ENCODE assay signal across 8 cellular contexts in genomic region chr9:129109504-129109903, GRCh38. TPM values are rescaled to one million over a fixed set of nuclear protein-coding genes. Genes with fewer than 3 reads are reported as not detected.
DNase-seq lines count a peak whose midpoint lies in the region; ATAC-seq and TF ChIP-seq lines count a peak whose summit lies in the region.

No MANE protein-coding gene starts in this region.

- no peak for TF ChIP-seq CTCF in foreskin keratinocyte (conservative IDR thresholded peaks at IDR 0.05)

- no peak overlapping the region for H3K27ac ChIP-seq in foreskin keratinocyte

- H3K4me3 ChIP-seq in skeletal muscle cell (ENCODE audit: low read depth, low read length) = peak overlapping the region; percentile 89

- DNase-seq in activated T-cell treated with anti-CD3 and anti-CD28 coated beads for 48 hours (ENCODE audit: low read depth) = peak; percentile 12
- DNase-seq in activated T-cell treated with anti-CD3 and anti-CD28 coated beads for 4 hours = no peak
- peak; percentile 27 for DNase-seq in activated CD4-positive, alpha-beta T cell treated with anti-CD3 and anti-CD28 coated beads, Interleukin-2, amount 10 ng/mL, durations not matched to agents 7 days and 5 days
- peak in 1 of 2 donors; percentile 30 for DNase-seq in foreskin keratinocyte
- no peak for DNase-seq in skeletal muscle cell (ENCODE audit: low read depth)
- DNase-seq in NK-92 treated with Interleukin-12 subunit alpha and Interleukin-12 subunit beta, amount 100 ng/mL, for 24 hours (lab: John Stamatoyannopoulos, UW) = no peak
- DNase-seq in NCI-H146 (lab: John Stamatoyannopoulos, UW) = no peak

- ATAC-seq in foreskin keratinocyte (peak; percentile 37), HG02763 (IDR thresholded peaks at IDR 0.05; ENCODE audit: unreplicated experiment) (no peak)

- no peaks in the 10 kb centered on the region for H3K9me3 Mint-ChIP-seq in activated CD4-positive, alpha-beta T cell treated with anti-CD3 and anti-CD28 coated beads, Interleukin-2, amount 10 ng/mL, durations not matched to agents 7 days and 5 days

- peak overlapping the region; percentile 15 for H3K27ac Mint-ChIP-seq in activated CD4-positive, alpha-beta T cell treated with anti-CD3 and anti-CD28 coated beads, Interleukin-2, amount 10 ng/mL, durations not matched to agents 7 days and 5 days

- CTCF ChIA-PET in activated CD4-positive, alpha-beta T cell treated with anti-CD3 and anti-CD28 coated beads, Interleukin-2, amount 10 ng/mL, durations not matched to agents 7 days and 5 days (lab: Charles Lee) = interaction anchor here (0.7 to 1.1 kb wide), 2 partner anchors 66 to 85 kb away, joined by 4 read pairs; no protein-coding TSS in a partner anchor

- H3K4me1 Mint-ChIP-seq in activated CD4-positive, alpha-beta T cell treated with anti-CD3 and anti-CD28 coated beads, Interleukin-2, amount 10 ng/mL, durations not matched to agents 7 days and 5 days = peaks cover 32% of the 10 kb centered on the region

- H3K4me3 Mint-ChIP-seq in activated CD4-positive, alpha-beta T cell treated with anti-CD3 and anti-CD28 coated beads, Interleukin-2, amount 10 ng/mL, durations not matched to agents 7 days and 5 days = peak overlapping the region; percentile 97

- H3K36me3 Mint-ChIP-seq in activated CD4-positive, alpha-beta T cell treated with anti-CD3 and anti-CD28 coated beads, Interleukin-2, amount 10 ng/mL, durations not matched to agents 7 days and 5 days (ENCODE audit: low read depth) = no peaks in the 10 kb centered on the region

- POLR2A ChIA-PET in activated CD4-positive, alpha-beta T cell treated with anti-CD3 and anti-CD28 coated beads, Interleukin-2, amount 10 ng/mL, durations not matched to agents 7 days and 5 days (lab: Charles Lee) = no interaction called here

- peaks cover 2% of the 10 kb centered on the region for H3K4me1 ChIP-seq in foreskin keratinocyte

- H3K27me3 Mint-ChIP-seq in activated CD4-positive, alpha-beta T cell treated with anti-CD3 and anti-CD28 coated beads, Interleukin-2, amount 10 ng/mL, durations not matched to agents 7 days and 5 days = no peaks in the 10 kb centered on the region

- peaks cover 15% of the 10 kb centered on the region for H3K27me3 ChIP-seq in foreskin keratinocyte

RNA-seq across cellular contexts. Expression of gene CRAT, which starts 1.1 kb away (rescaled TPM):
- 10 to 100 TPM; 20.4 to 25.2 TPM for total RNA-seq in activated CD4-positive, alpha-beta T cell treated with anti-CD3 and anti-CD28 coated beads, Interleukin-2, amount 10 ng/mL, durations not matched to agents 7 days and 5 days
- total RNA-seq in foreskin keratinocyte = 9.0 and 9.6 TPM in 2 replicates
- polyA plus RNA-seq in foreskin keratinocyte = 10.1 and 10.9 TPM in 2 replicates

RNA-seq across cellular contexts. Expression of gene PTPA, which starts 1.7 kb away (rescaled TPM):
- total RNA-seq in activated CD4-positive, alpha-beta T cell treated with anti-CD3 and anti-CD28 coated beads, Interleukin-2, amount 10 ng/mL, durations not matched to agents 7 days and 5 days = 100 to 1,000 TPM in 1 of 2 experiments, 10 to 100 TPM in 1; 96.4 to 111 TPM
- total RNA-seq in foreskin keratinocyte = 106 and 109 TPM in 2 replicates
- polyA plus RNA-seq in foreskin keratinocyte = 119 and 126 TPM in 2 replicates

RNA-seq across cellular contexts. Expression of gene DOLPP1, which starts 28.6 kb away (rescaled TPM):
- 10 to 100 TPM; 19.5 to 19.6 TPM for total RNA-seq in activated CD4-positive, alpha-beta T cell treated with anti-CD3 and anti-CD28 coated beads, Interleukin-2, amount 10 ng/mL, durations not matched to agents 7 days and 5 days
- total RNA-seq in foreskin keratinocyte = 18.4 and 20.2 TPM in 2 replicates
- polyA plus RNA-seq in foreskin keratinocyte = 17.9 and 21.0 TPM in 2 replicates

Comparison
In these comparisons a context has a peak if more than half of its experiments do, and no peak if none do; other contexts are left out.
1. DNase-seq: peak in activated T-cell treated with anti-CD3 and anti-CD28 coated beads for 48 hours (single experiment) and activated CD4-positive, alpha-beta T cell treated with anti-CD3 and anti-CD28 coated beads, Interleukin-2, amount 10 ng/mL, durations not matched to agents 7 days and 5 days (single experiment); none in activated T-cell treated with anti-CD3 and anti-CD28 coated beads for 4 hours (single experiment), skeletal muscle cell (single experiment), NK-92 treated with Interleukin-12 subunit alpha and Interleukin-12 subunit beta, amount 100 ng/mL, for 24 hours (single experiment) and NCI-H146 (single experiment).